8 cellular contexts compared by ENCODE assay signal in genomic region chr7:38630720-38631673, GRCh38. TPM values are rescaled to one million over a fixed set of nuclear protein-coding genes. Genes with fewer than 3 reads are reported as not detected.
DNase-seq lines count a peak whose midpoint lies in the region; ATAC-seq, FAIRE-seq and TF ChIP-seq lines count a peak whose summit lies in the region.

Gene AMPH (minus strand): TSS chr7:38631373. CDS start chr7:38631351, 22 bp downstream.

- peaks cover 7% of the 10 kb centered on the region for H3K36me3 Mint-ChIP-seq in brain

- peaks cover 2% of the 10 kb centered on the region for H3K27me3 Mint-ChIP-seq in brain

- peak; percentile 28 for DNase-seq in GM13976 (ENCODE audit: low spot score)
- DNase-seq in NCI-H510A (lab: John Stamatoyannopoulos, UW), result peak; percentile 71
- peak; percentile 41 for DNase-seq in iPS DF 4.7 (ENCODE audit: extremely low read depth, low spot score)
- peak; percentile 66 for DNase-seq in putamen (ENCODE audit: low spot score)
- DNase-seq in RCC 7860 (ENCODE audit: low spot score), result no peak

- H3K27ac Mint-ChIP-seq in brain, result peak within 1 kb of the TSS; percentile 45 to 88 (median 76)

- H3K4me3 Mint-ChIP-seq in brain, result peak within 1 kb of the TSS; percentile 83 to 92 (median 89)

- TF ChIP-seq CTCF in GM13976 (IDR thresholded peaks at IDR 0.05; ENCODE audit: borderline replicate concordance, control extremely low read depth, extremely low read depth, insufficient read depth, missing control alignments) (no peak), brain (conservative IDR thresholded peaks at IDR 0.05) (no peak)

- in situ Hi-C loops in GM13976 (cut with MboI; ENCODE audit: low sequenced_read_pairs, unreplicated experiment), result no loop called here

- H3K9me3 Mint-ChIP-seq in brain, result peaks cover 0 to 9% (median 4%) of the 10 kb centered on the region in 5 experiments

- H3K4me1 Mint-ChIP-seq in brain, result peaks cover 30% of the 10 kb centered on the region

- ATAC-seq in GM18873 (IDR thresholded peaks at IDR 0.05; ENCODE audit: low FRiP score, unreplicated experiment), result no peak
- ATAC-seq in GM18870 (IDR thresholded peaks at IDR 0.05; ENCODE audit: unreplicated experiment), result no peak

- FAIRE-seq in RCC 7860 (lab: Jason Lieb, UNC), result no peak

RNA-seq across cellular contexts. Expression of gene AMPH, which starts in this region (rescaled TPM):
- polyA plus RNA-seq in brain (ENCODE audit: insufficient read depth, low read depth, low replicate concordance), result 71.5 TPM
